Comparison of ENCODE assay signal across 16 cellular contexts in the genomic region with DNA sequence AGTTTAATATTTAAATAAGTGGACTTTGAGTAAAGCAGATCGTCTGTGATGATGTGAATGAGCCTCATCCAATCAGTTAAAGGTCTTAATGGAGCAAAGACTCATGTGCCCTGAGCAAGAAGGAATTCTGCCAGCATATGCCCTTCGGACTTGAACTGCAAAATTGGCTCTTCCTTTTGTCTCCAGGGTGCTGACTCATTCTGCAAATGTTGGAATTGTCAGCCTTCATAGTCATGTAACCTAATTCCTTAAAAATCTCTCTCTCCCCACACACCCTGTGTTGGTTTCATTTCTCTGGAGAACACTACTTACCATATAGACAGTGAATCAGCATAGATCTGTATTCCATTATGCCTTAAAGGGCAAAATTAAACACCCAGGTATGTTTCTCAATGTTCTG.
DNase-seq lines count a peak whose midpoint lies in the region; ATAC-seq and TF ChIP-seq lines count a peak whose summit lies in the region.
"Had no signal": no experiment of that assay in that cellular context is flagged by ENCODE, and none has a peak within 500 bp of the region (broad histone marks: within the 10 kb centered on the region; RNA-seq: fewer than 3 reads in every experiment).

No MANE protein-coding gene starts in this region.

- H3K4me3 Mint-ChIP-seq in stimulated activated memory B cell treated with anti-CD40 and anti-IgM and Interleukin-4, amounts not matched to agents 10 μg/mL and 1 μg/mL and 100 μg/mL, for 72 hours: no peak overlapping the region
- H3K4me3 Mint-ChIP-seq: effector memory CD8-positive, alpha-beta T cell; stimulated activated naive B cell treated with anti-CD40 and anti-IgM and Interleukin-4, amounts not matched to agents 10 μg/mL and 1 μg/mL and 100 μg/mL, for 72 hours; T-cell had no signal

- TF ChIP-seq CTCF in fibroblast of mammary gland (conservative IDR thresholded peaks at IDR 0.05; ENCODE audit: control insufficient read depth, insufficient read depth, low read depth, low read length): no peak

- peak; percentile 5 for DNase-seq in HK-2 (ENCODE audit: unreplicated experiment)
- DNase-seq in T1000 (lab: John Stamatoyannopoulos, UW): peak; percentile 34
- DNase-seq in fibroblast of mammary gland (ENCODE audit: low read depth): peak; percentile 57
- DNase-seq in stromal cell of bone marrow (ENCODE audit: low read depth): peak; percentile 36
- no peak for DNase-seq in NCI-H1417 (lab: John Stamatoyannopoulos, UW)
- DNase-seq: central memory CD4-positive, alpha-beta T cell; effector memory CD8-positive, alpha-beta T cell; Kasumi-1; NCI-H2081 treated with DMSO at 0.1 percent for 48 hours; NCI-H748 treated with DMSO at 0.1 percent for 48 hours; stimulated activated naive B cell treated with anti-CD40 and anti-IgM and Interleukin-4, amounts not matched to agents 10 μg/mL and 1 μg/mL and 100 μg/mL, for 72 hours; T-cell had no signal

- no peaks in the 10 kb centered on the region for H3K4me1 Mint-ChIP-seq in stimulated activated memory B cell treated with anti-CD40 and anti-IgM and Interleukin-4, amounts not matched to agents 10 μg/mL and 1 μg/mL and 100 μg/mL, for 72 hours
- H3K4me1 Mint-ChIP-seq: stimulated activated naive B cell treated with anti-CD40 and anti-IgM and Interleukin-4, amounts not matched to agents 10 μg/mL and 1 μg/mL and 100 μg/mL, for 72 hours; T-cell had no signal

- H3K27me3 Mint-ChIP-seq in stimulated activated memory B cell treated with anti-CD40 and anti-IgM and Interleukin-4, amounts not matched to agents 10 μg/mL and 1 μg/mL and 100 μg/mL, for 72 hours: no peaks in the 10 kb centered on the region
- H3K27me3 Mint-ChIP-seq: effector memory CD8-positive, alpha-beta T cell; stimulated activated naive B cell treated with anti-CD40 and anti-IgM and Interleukin-4, amounts not matched to agents 10 μg/mL and 1 μg/mL and 100 μg/mL, for 72 hours; T-cell had no signal

- H3K27ac Mint-ChIP-seq in stimulated activated memory B cell treated with anti-CD40 and anti-IgM and Interleukin-4, amounts not matched to agents 10 μg/mL and 1 μg/mL and 100 μg/mL, for 72 hours: no peak overlapping the region
- H3K27ac Mint-ChIP-seq: effector memory CD8-positive, alpha-beta T cell; stimulated activated naive B cell treated with anti-CD40 and anti-IgM and Interleukin-4, amounts not matched to agents 10 μg/mL and 1 μg/mL and 100 μg/mL, for 72 hours; T-cell had no signal

- H3K4me3 ChIP-seq in fibroblast of mammary gland (ENCODE audit: control insufficient read depth, low read depth, low read length): no peak overlapping the region
- H3K4me3 ChIP-seq: lung had no signal

- no peaks in the 10 kb centered on the region for H3K36me3 Mint-ChIP-seq in stimulated activated memory B cell treated with anti-CD40 and anti-IgM and Interleukin-4, amounts not matched to agents 10 μg/mL and 1 μg/mL and 100 μg/mL, for 72 hours
- H3K36me3 Mint-ChIP-seq: stimulated activated naive B cell treated with anti-CD40 and anti-IgM and Interleukin-4, amounts not matched to agents 10 μg/mL and 1 μg/mL and 100 μg/mL, for 72 hours; T-cell had no signal

- ATAC-seq in stimulated activated memory B cell treated with anti-CD40 and anti-IgM and Interleukin-4, amounts not matched to agents 10 μg/mL and 1 μg/mL and 100 μg/mL, for 72 hours: no peak
- no peak for ATAC-seq in GM21723 (IDR thresholded peaks at IDR 0.05; ENCODE audit: unreplicated experiment)
- ATAC-seq: effector memory CD8-positive, alpha-beta T cell; Panc1; stimulated activated naive B cell treated with anti-CD40 and anti-IgM and Interleukin-4, amounts not matched to agents 10 μg/mL and 1 μg/mL and 100 μg/mL, for 72 hours; T-cell had no signal

- no peaks in the 10 kb centered on the region for H3K9me3 Mint-ChIP-seq in stimulated activated memory B cell treated with anti-CD40 and anti-IgM and Interleukin-4, amounts not matched to agents 10 μg/mL and 1 μg/mL and 100 μg/mL, for 72 hours

Comparison
In these comparisons a context has a peak if more than half of its experiments do, and no peak if none do; other contexts are left out.
1. DNase-seq: peak in HK-2 (single experiment), T1000 (single experiment), fibroblast of mammary gland (single experiment) and stromal cell of bone marrow (single experiment); none in NCI-H1417 (0 of 3).